In the genomic region with DNA sequence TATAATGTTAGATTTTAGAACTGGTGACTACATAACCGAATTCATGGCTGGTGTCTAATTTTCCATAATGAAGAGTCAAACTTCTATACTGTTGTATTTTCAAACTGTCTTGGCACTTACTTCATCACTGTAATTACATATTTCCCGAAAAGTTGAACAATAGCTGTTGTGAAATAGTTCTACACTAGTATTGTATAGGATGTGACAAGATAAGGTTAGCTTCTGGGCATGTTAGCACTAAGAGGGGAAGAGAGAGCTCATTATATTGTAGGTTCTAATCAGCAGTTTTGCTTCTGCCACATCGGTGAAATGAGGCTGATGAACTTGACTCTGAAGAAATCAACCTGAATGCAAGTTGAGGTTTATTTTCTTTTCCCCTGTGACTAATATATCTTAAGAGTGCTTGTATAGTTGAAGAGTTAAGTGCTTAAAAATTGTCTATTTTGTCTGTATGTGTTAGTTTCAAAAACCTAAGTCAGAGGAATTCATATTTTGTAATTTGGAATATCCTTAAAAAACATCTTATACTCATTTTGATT, we compare ENCODE assay signal across 22 cellular contexts. TPM values are rescaled to one million over a fixed set of nuclear protein-coding genes. Genes with fewer than 3 reads are reported as not detected.
DNase-seq lines count a peak whose midpoint lies in the region; ATAC-seq and TF ChIP-seq lines count a peak whose summit lies in the region.
"Had no signal": no experiment of that assay in that cellular context is flagged by ENCODE, and none has a peak within 500 bp of the region (broad histone marks: within the 10 kb centered on the region; RNA-seq: fewer than 3 reads in every experiment).

No MANE protein-coding gene starts in this region.

- H3K27ac Mint-ChIP-seq in effector memory CD8-positive, alpha-beta T cell = peak overlapping the region; percentile 53 to 92
- H3K27ac Mint-ChIP-seq in stimulated activated effector memory CD8-positive, alpha-beta T cell treated with anti-CD3 and anti-CD28 coated beads, Interleukin-12 subunit alpha, Interleukin-12 subunit beta, amount 100 ng/mL, for 72 hours = peak overlapping the region; percentile 84
- H3K27ac Mint-ChIP-seq: activated CD4-positive, alpha-beta memory T cell treated with anti-CD3 and anti-CD28 coated beads for 36 hours; dendritic cell treated with granulocyte-macrophage colony-stimulating factor and Interleukin-4, amounts not matched to agents 40 ng/mL and 50 ng/mL, for 4 days had no signal

- intact Hi-C loops in heart right ventricle (cut with DNase I) = no loop called here
- intact Hi-C loops in right cardiac atrium (cut with DNase I) = no loop called here

- ATAC-seq in heart right ventricle (peak in 1 of 8 donors; percentile 38), right cardiac atrium (no peak)
- ATAC-seq in effector memory CD8-positive, alpha-beta T cell (replicated peaks) = no peak
- ATAC-seq in stimulated activated effector memory CD8-positive, alpha-beta T cell treated with anti-CD3 and anti-CD28 coated beads, Interleukin-12 subunit alpha, Interleukin-12 subunit beta, amount 100 ng/mL, for 72 hours = no peak
- ATAC-seq: Panc1 had no signal

- no peaks in the 10 kb centered on the region for H3K9me3 ChIP-seq in heart right ventricle
- H3K9me3 ChIP-seq in right cardiac atrium (ENCODE audit: control insufficient read depth, low read length) = no peaks in the 10 kb centered on the region
- H3K9me3 ChIP-seq: esophagus muscularis mucosa, sigmoid colon had no signal

- no peaks in the 10 kb centered on the region for H3K9me3 Mint-ChIP-seq in effector memory CD8-positive, alpha-beta T cell
- no peaks in the 10 kb centered on the region for H3K9me3 Mint-ChIP-seq in stimulated activated effector memory CD8-positive, alpha-beta T cell treated with anti-CD3 and anti-CD28 coated beads, Interleukin-12 subunit alpha, Interleukin-12 subunit beta, amount 100 ng/mL, for 72 hours
- H3K9me3 Mint-ChIP-seq: activated CD4-positive, alpha-beta memory T cell treated with anti-CD3 and anti-CD28 coated beads for 36 hours; dendritic cell treated with granulocyte-macrophage colony-stimulating factor and Interleukin-4, amounts not matched to agents 40 ng/mL and 50 ng/mL, for 4 days had no signal

- TF ChIP-seq CTCF in heart right ventricle (IDR thresholded peaks at IDR 0.05) (no peak), GM10248 (IDR thresholded peaks at IDR 0.05; ENCODE audit: control extremely low read depth, extremely low read depth, low read depth, missing control alignments) (no peak)

- no peaks in the 10 kb centered on the region for H3K27me3 Mint-ChIP-seq in effector memory CD8-positive, alpha-beta T cell
- H3K27me3 Mint-ChIP-seq: activated CD4-positive, alpha-beta memory T cell treated with anti-CD3 and anti-CD28 coated beads for 36 hours; dendritic cell treated with granulocyte-macrophage colony-stimulating factor and Interleukin-4, amounts not matched to agents 40 ng/mL and 50 ng/mL, for 4 days had no signal

- peaks cover 35 to 66% of the 10 kb centered on the region in 2 donors for H3K4me1 Mint-ChIP-seq in effector memory CD8-positive, alpha-beta T cell (ENCODE audit: low read depth in 2 of 2)
- H3K4me1 Mint-ChIP-seq in stimulated activated effector memory CD8-positive, alpha-beta T cell treated with anti-CD3 and anti-CD28 coated beads, Interleukin-12 subunit alpha, Interleukin-12 subunit beta, amount 100 ng/mL, for 72 hours = peaks cover 62% of the 10 kb centered on the region

- H3K27me3 ChIP-seq in heart right ventricle = no peaks in the 10 kb centered on the region
- H3K27me3 ChIP-seq in right cardiac atrium (ENCODE audit: control insufficient read depth, insufficient read depth) = no peaks in the 10 kb centered on the region
- H3K27me3 ChIP-seq: esophagus muscularis mucosa, sigmoid colon had no signal

- CTCF ChIA-PET in GM10248 (lab: Yijun Ruan, JAX) = interaction anchor here (1.0 to 4.5 kb wide), 4 partner anchors 9 to 45 kb away, joined by 3 to 25 read pairs (median 4); a partner anchor contains a TSS

- peak overlapping the region in 1 of 2 donors; percentile 53 for H3K4me3 Mint-ChIP-seq in effector memory CD8-positive, alpha-beta T cell
- H3K4me3 Mint-ChIP-seq in stimulated activated effector memory CD8-positive, alpha-beta T cell treated with anti-CD3 and anti-CD28 coated beads, Interleukin-12 subunit alpha, Interleukin-12 subunit beta, amount 100 ng/mL, for 72 hours = peak overlapping the region; percentile 47
- H3K4me3 Mint-ChIP-seq: activated CD4-positive, alpha-beta memory T cell treated with anti-CD3 and anti-CD28 coated beads for 36 hours; dendritic cell treated with granulocyte-macrophage colony-stimulating factor and Interleukin-4, amounts not matched to agents 40 ng/mL and 50 ng/mL, for 4 days had no signal

- WGBS in heart right ventricle, 2 donors = 55 to 56% methylated on average over 3 of the region's 3 CpGs
- 54% methylated on average over 3 of the region's 3 CpGs for WGBS in right cardiac atrium

- H3K36me3 Mint-ChIP-seq in effector memory CD8-positive, alpha-beta T cell (ENCODE audit: insufficient read depth) = peaks cover 63% of the 10 kb centered on the region
- H3K36me3 Mint-ChIP-seq in stimulated activated effector memory CD8-positive, alpha-beta T cell treated with anti-CD3 and anti-CD28 coated beads, Interleukin-12 subunit alpha, Interleukin-12 subunit beta, amount 100 ng/mL, for 72 hours = peaks cover 64% of the 10 kb centered on the region

- DNase-seq in heart right ventricle (no peak), right cardiac atrium (no peak), OCI-M1 (lab: John Stamatoyannopoulos, UW) (peak; percentile 9), NCI-H2171 treated with DMSO at 0.1 percent for 48 hours (lab: John Stamatoyannopoulos, UW) (no peak), globus pallidus (ENCODE audit: low spot score) (no peak), GM10248 (ENCODE audit: extremely low spot score) (no peak)
- DNase-seq in effector memory CD8-positive, alpha-beta T cell = no peak
- no peak for DNase-seq in stimulated activated effector memory CD8-positive, alpha-beta T cell treated with anti-CD3 and anti-CD28 coated beads, Interleukin-12 subunit alpha, Interleukin-12 subunit beta, amount 100 ng/mL, for 72 hours (ENCODE audit: low spot score in 2 of 2)
- DNase-seq: activated CD4-positive, alpha-beta memory T cell treated with anti-CD3 and anti-CD28 coated beads for 36 hours; activated effector memory CD4-positive, alpha-beta T cell treated with anti-CD3 and anti-CD28 coated beads, Interleukin-2, amount 50 U/mL, for 16 hours; aorta; COR-L47; GDM1; kidney glomerular epithelial cell; NCI-H2081 treated with DMSO at 0.1 percent for 48 hours; NCI-H524; occipital lobe; sigmoid colon; SW 1271 had no signal

- H3K27ac ChIP-seq in heart right ventricle (peak overlapping the region in 6 of 10 donors; percentile 40 to 65 (median 58)), right cardiac atrium (ENCODE audit: low read length) (no peak overlapping the region)
- H3K27ac ChIP-seq: esophagus muscularis mucosa had no signal

- H3K36me3 ChIP-seq in heart right ventricle = peaks cover 0 to 89% (median 16%) of the 10 kb centered on the region in 9 donors

- POLR2A ChIA-PET in GM10248 (lab: Yijun Ruan, JAX) = no interaction called here

- no peak overlapping the region for H3K4me3 ChIP-seq in heart right ventricle
- H3K4me3 ChIP-seq in right cardiac atrium (ENCODE audit: low read length) = no peak overlapping the region
- H3K4me3 ChIP-seq: esophagus muscularis mucosa, sigmoid colon had no signal

- H3K4me1 ChIP-seq in heart right ventricle (peaks cover 4 to 66% (median 31%) of the 10 kb centered on the region in 9 donors), right cardiac atrium (ENCODE audit: control insufficient read depth, insufficient read depth, low read length) (peaks cover 2% of the 10 kb centered on the region)

RNA-seq across cellular contexts. Expression of a gene that starts 8.9 kb away (rescaled TPM):
- total RNA-seq in heart right ventricle (100 to 1,000 TPM; 126 to 210 (median 157) TPM), right cardiac atrium (100 to 1,000 TPM in 3 of 4 donors, 10 to 100 TPM in 1; 98.4 to 144 (median 117) TPM)
- polyA plus RNA-seq in heart right ventricle (100 to 1,000 TPM in 1 of 2 donors, 10 to 100 TPM in 1; 56.5 to 156 TPM), right cardiac atrium (123 TPM)
